In genomic region chr15:70535071-70535954, GRCh38 we compare ENCODE assay signal across 12 cellular contexts.
A peak's percentile ranks its signal among the peaks of the same experiment; 100 is the strongest.
DNase-seq lines count a peak whose midpoint lies in the region; ATAC-seq lines count a peak whose summit lies in the region.
"Had no signal": no experiment of that assay in that cellular context is flagged by ENCODE, and none has a peak within 500 bp of the region (broad histone marks: within the 10 kb centered on the region; RNA-seq: fewer than 3 reads in every experiment).

No MANE protein-coding gene starts in this region.

- peak overlapping the region; percentile 30 for H3K4me3 ChIP-seq in effector memory CD4-positive, alpha-beta T cell (ENCODE audit: insufficient read depth, low read depth, low read length, poor library complexity, severe bottlenecking)

- H3K27me3 ChIP-seq in effector memory CD4-positive, alpha-beta T cell (replicated peaks; ENCODE audit: control insufficient read depth, insufficient read depth, low read length, poor library complexity, severe bottlenecking): no peaks in the 10 kb centered on the region
- H3K27me3 ChIP-seq: neutrophil had no signal

- peak; percentile 20 for DNase-seq in SIG-M5 treated with dmso at 0.1 percent for 504 hours (lab: John Stamatoyannopoulos, UW; ENCODE audit: unreplicated experiment)
- DNase-seq in SIG-M5 (lab: John Stamatoyannopoulos, UW): no peak
- peak; percentile 47 for DNase-seq in activated CD4-positive, alpha-beta T cell treated with anti-CD3 and anti-CD28 coated beads, Interleukin-2, amount 50 U/mL, for 1 hour
- DNase-seq in effector memory CD4-positive, alpha-beta T cell: peak; percentile 29 to 47 (median 35)
- peak; percentile 58 for DNase-seq in stimulated activated naive CD8-positive, alpha-beta T cell treated with anti-CD3 and anti-CD28 coated beads, Interleukin-15, Interleukin-2, amounts not matched to agents 100 U/mL and 50 U/mL, for 24 hours
- DNase-seq in iPS-NIHi7 (ENCODE audit: extremely low spot score): no peak
- DNase-seq: anterior cingulate cortex; foreskin keratinocyte; NK-92 treated with Interleukin-12 subunit alpha and Interleukin-12 subunit beta, amount 100 ng/mL, for 24 hours had no signal

- H3K4me1 ChIP-seq in effector memory CD4-positive, alpha-beta T cell (ENCODE audit: control insufficient read depth, insufficient read depth, low read length, poor library complexity, severe bottlenecking): peaks cover 32% of the 10 kb centered on the region
- H3K4me1 ChIP-seq: foreskin keratinocyte had no signal

- peak; percentile 74 for ATAC-seq in stimulated activated naive CD8-positive, alpha-beta T cell treated with anti-CD3 and anti-CD28 coated beads, Interleukin-15, Interleukin-2, amounts not matched to agents 100 U/mL and 50 U/mL, for 24 hours
- no peak for ATAC-seq in GM18873 (IDR thresholded peaks at IDR 0.05; ENCODE audit: low FRiP score, unreplicated experiment)
- ATAC-seq in HG03521 (IDR thresholded peaks at IDR 0.05; ENCODE audit: unreplicated experiment): no peak
- ATAC-seq: foreskin keratinocyte had no signal

- H3K9me3 ChIP-seq in effector memory CD4-positive, alpha-beta T cell (ENCODE audit: control insufficient read depth, low read length): no peaks in the 10 kb centered on the region
- H3K9me3 ChIP-seq: neutrophil had no signal

- H3K27ac ChIP-seq in effector memory CD4-positive, alpha-beta T cell (ENCODE audit: insufficient read depth, low read length, poor library complexity, severe bottlenecking): peak overlapping the region; percentile 28
- H3K27ac ChIP-seq: foreskin keratinocyte, neutrophil had no signal

- H3K36me3 ChIP-seq in effector memory CD4-positive, alpha-beta T cell (ENCODE audit: control insufficient read depth, insufficient read depth, low read length): no peaks in the 10 kb centered on the region
- H3K36me3 ChIP-seq: neutrophil had no signal

Comparison
In these comparisons a context has a peak if more than half of its experiments do, and no peak if none do; other contexts are left out.
1. DNase-seq: peak in SIG-M5 treated with dmso at 0.1 percent for 504 hours (single experiment), activated CD4-positive, alpha-beta T cell treated with anti-CD3 and anti-CD28 coated beads, Interleukin-2, amount 50 U/mL, for 1 hour (single experiment), effector memory CD4-positive, alpha-beta T cell (3 of 3) and stimulated activated naive CD8-positive, alpha-beta T cell treated with anti-CD3 and anti-CD28 coated beads, Interleukin-15, Interleukin-2, amounts not matched to agents 100 U/mL and 50 U/mL, for 24 hours (single experiment); none in SIG-M5 (single experiment) and iPS-NIHi7 (single experiment).